7 cellular contexts compared by ENCODE assay signal in the genomic region with DNA sequence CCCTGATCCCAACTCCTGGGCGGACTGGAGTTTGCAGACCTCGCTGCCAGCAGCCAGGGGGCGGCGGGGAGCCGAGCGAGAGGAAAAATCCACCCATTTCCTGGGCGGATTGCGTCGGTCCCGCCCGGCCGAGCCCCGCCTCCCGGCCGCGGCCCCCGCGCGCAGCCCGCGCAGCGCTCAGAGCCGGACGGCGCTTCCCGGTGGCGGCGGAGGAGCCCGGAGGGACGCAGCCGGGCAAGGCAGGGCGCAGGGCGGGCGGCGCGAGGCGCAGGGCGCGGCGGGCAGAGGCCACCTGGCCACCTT. TPM values are rescaled to one million over a fixed set of nuclear protein-coding genes. Genes with fewer than 3 reads are reported as not detected.
DNase-seq lines count a peak whose midpoint lies in the region; ATAC-seq and TF ChIP-seq lines count a peak whose summit lies in the region.

A gene (plus strand): TSS at position 180 of the 303 bp plus-strand sequence. CDS start 322 bp downstream, outside the sequence.

- ATAC-seq in CD8-positive, alpha-beta T cell = no peak

- H3K36me3 Mint-ChIP-seq in CD8-positive, alpha-beta T cell = no peaks in the 10 kb centered on the region

- no peaks in the 10 kb centered on the region for H3K79me2 ChIP-seq in hepatocyte

- H3K4me3 Mint-ChIP-seq in CD8-positive, alpha-beta T cell = no peak within 1 kb of the TSS

- no peaks in the 10 kb centered on the region for H3K9me3 Mint-ChIP-seq in CD8-positive, alpha-beta T cell

- TF ChIP-seq CTCF in hepatocyte (IDR thresholded peaks at IDR 0.05; ENCODE audit: poor library complexity) = peak; percentile 68
- TF ChIP-seq CTCF in CD8-positive, alpha-beta T cell (IDR thresholded peaks at IDR 0.05) = no peak

- intact Hi-C loops in CD8-positive, alpha-beta T cell (cut with DNase I, micrococcal nuclease) = no loop called here

- POLR2A ChIA-PET in CD8-positive, alpha-beta T cell (lab: Charles Lee) = no interaction called here

- H3K4me1 Mint-ChIP-seq in CD8-positive, alpha-beta T cell (ENCODE audit: low read depth) = peaks cover 3% of the 10 kb centered on the region

- CTCF ChIA-PET in CD8-positive, alpha-beta T cell (lab: Charles Lee) = no interaction called here

- WGBS in hepatocyte (ENCODE audit: low lambda C conversion rate, missing lambda C conversion rate) = 9% methylated on average over 6 of the region's 40 CpGs

- H3K4me2 ChIP-seq in hepatocyte = peak within 1 kb of the TSS; percentile 79

- H3K36me3 ChIP-seq in hepatocyte (replicated peaks; ENCODE audit: insufficient read depth, low read depth) = no peaks in the 10 kb centered on the region
- H3K36me3 ChIP-seq in rectal smooth muscle tissue (ENCODE audit: control insufficient read depth, insufficient read depth, low read length) = no peaks in the 10 kb centered on the region
- H3K36me3 ChIP-seq in CD8-positive, alpha-beta T cell (ENCODE audit: insufficient read depth, low read length) = no peaks in the 10 kb centered on the region

- H3K9me2 ChIP-seq in hepatocyte (replicated peaks; ENCODE audit: insufficient read depth) = no peaks in the 10 kb centered on the region

- H3K9me3 ChIP-seq in hepatocyte (ENCODE audit: low read depth) = no peaks in the 10 kb centered on the region
- no peaks in the 10 kb centered on the region for H3K9me3 ChIP-seq in CD8-positive, alpha-beta T cell (ENCODE audit: low read length)

- H3K4me3 ChIP-seq in hepatocyte = no peak within 1 kb of the TSS
- H3K4me3 ChIP-seq in rectal smooth muscle tissue (ENCODE audit: low read length) = peak within 1 kb of the TSS; percentile 44
- no peak within 1 kb of the TSS for H3K4me3 ChIP-seq in CD8-positive, alpha-beta T cell (ENCODE audit: low read depth, low read length)

- peaks cover 61% of the 10 kb centered on the region for H3K27me3 ChIP-seq in hepatocyte
- peaks cover 18% of the 10 kb centered on the region for H3K27me3 ChIP-seq in rectal smooth muscle tissue (ENCODE audit: control insufficient read depth, insufficient read depth, low read length)
- H3K27me3 ChIP-seq in CD8-positive, alpha-beta T cell (ENCODE audit: insufficient read depth, low read length) = peaks cover 3% of the 10 kb centered on the region

- H3K4me1 ChIP-seq in hepatocyte (ENCODE audit: insufficient read depth) = no peaks in the 10 kb centered on the region
- peaks cover 3% of the 10 kb centered on the region for H3K4me1 ChIP-seq in rectal smooth muscle tissue (ENCODE audit: control insufficient read depth, insufficient read depth, low read length)
- H3K4me1 ChIP-seq in CD8-positive, alpha-beta T cell (ENCODE audit: insufficient read depth, low read length) = no peaks in the 10 kb centered on the region

- no peak within 1 kb of the TSS for H3K9ac ChIP-seq in rectal smooth muscle tissue (ENCODE audit: low read length)

- H3K27ac ChIP-seq in angular gyrus (ENCODE audit: low read depth, low read length) = peak within 1 kb of the TSS; percentile 64
- H3K27ac ChIP-seq in hepatocyte = no peak within 1 kb of the TSS
- H3K27ac ChIP-seq in rectal smooth muscle tissue (ENCODE audit: low read depth, low read length) = no peak within 1 kb of the TSS
- no peak within 1 kb of the TSS for H3K27ac ChIP-seq in CD8-positive, alpha-beta T cell (ENCODE audit: low read depth, low read length)

- H4K20me1 ChIP-seq in hepatocyte (ENCODE audit: insufficient read depth, poor library complexity, severe bottlenecking) = no peaks in the 10 kb centered on the region

- H3K27ac Mint-ChIP-seq in CD8-positive, alpha-beta T cell = no peak within 1 kb of the TSS

- H3K27me3 Mint-ChIP-seq in CD8-positive, alpha-beta T cell (ENCODE audit: low read depth) = peaks cover 39% of the 10 kb centered on the region

- DNase-seq in GM04504 (ENCODE audit: low read depth) = peak; percentile 28
- DNase-seq in NCI-H1105 (lab: John Stamatoyannopoulos, UW) = peak; percentile 79
- peak; percentile 85 for DNase-seq in hepatocyte (ENCODE audit: low spot score)
- no peak for DNase-seq in NCI-H774 (lab: John Stamatoyannopoulos, UW)
- no peak for DNase-seq in CD8-positive, alpha-beta T cell

- H2AFZ ChIP-seq in hepatocyte = no peak within 1 kb of the TSS

RNA-seq across cellular contexts. Expression of the gene that starts here (rescaled TPM):
- total RNA-seq in hepatocyte = 1.5 and 4.8 TPM in 2 replicates
- polyA plus RNA-seq in hepatocyte = 0.94 and 1.1 TPM in 2 replicates
- total RNA-seq in CD8-positive, alpha-beta T cell = not detected

Comparison
In these comparisons a context has a peak if more than half of its experiments do, and no peak if none do; other contexts are left out.
1. DNase-seq: peak in GM04504 (single experiment), NCI-H1105 (single experiment) and hepatocyte (single experiment); none in NCI-H774 (single experiment) and CD8-positive, alpha-beta T cell (0 of 7).